Comparison of ENCODE assay signal across 8 cellular contexts in the genomic region with DNA sequence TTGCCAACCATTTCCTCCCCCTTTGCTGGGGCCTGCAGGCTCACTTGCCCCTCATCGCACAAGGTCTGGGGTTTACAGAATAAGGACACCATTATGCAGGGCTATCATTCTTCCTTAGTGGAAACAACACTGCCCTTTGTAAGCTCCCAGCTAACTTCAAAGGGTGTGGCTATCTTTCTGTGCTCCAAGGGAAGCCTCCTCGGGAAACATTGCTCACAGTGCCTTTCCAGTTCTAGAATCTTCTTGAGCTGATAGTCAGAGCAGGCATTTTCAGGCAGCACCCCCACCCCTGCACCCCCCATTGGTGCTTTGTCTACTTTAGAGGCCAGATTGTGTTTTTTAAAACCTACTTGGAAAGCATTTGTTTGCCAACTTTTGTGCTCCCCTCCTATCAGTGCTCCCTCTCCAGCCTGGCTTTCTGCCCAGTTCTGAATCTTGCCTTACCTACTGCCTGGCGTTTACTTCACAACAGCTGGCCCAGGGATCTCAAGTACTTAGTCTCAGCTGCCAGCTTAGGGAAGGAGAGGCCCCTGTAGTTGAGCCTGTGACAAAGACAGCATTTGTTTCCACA. TPM values are rescaled to one million over a fixed set of nuclear protein-coding genes. Genes with fewer than 3 reads are reported as not detected.
A peak's percentile ranks its signal among the peaks of the same experiment; 100 is the strongest.
DNase-seq lines count a peak whose midpoint lies in the region; ATAC-seq and TF ChIP-seq lines count a peak whose summit lies in the region.

No MANE protein-coding gene starts in this region.

- intact Hi-C loops in testis (cut with DNase I; ENCODE audit: low total_unique reads) = no loop called here
- intact Hi-C loops in vagina (cut with DNase I) = no loop called here

- DNase-seq in activated naive CD4-positive, alpha-beta T cell treated with anti-CD3 and anti-CD28 coated beads, Interleukin-2, amount 10 ng/mL, durations not matched to agents 7 days and 5 days = no peak
- DNase-seq in NCI-H82 treated with DMSO at 0.1 percent for 48 hours (lab: John Stamatoyannopoulos, UW; ENCODE audit: unreplicated experiment) = peak; percentile 96
- DNase-seq in fibroblast of mammary gland (ENCODE audit: low read depth) = peak; percentile 53
- DNase-seq in testis = peak; percentile 39
- no peak for DNase-seq in vagina (ENCODE audit: extremely low spot score in 2 of 2)

- 26 to 36% methylated on average over 2 to 3 of the region's 3 CpGs for WGBS in testis, 2 donors

- no peak for TF ChIP-seq CTCF in fibroblast of mammary gland (conservative IDR thresholded peaks at IDR 0.05; ENCODE audit: control insufficient read depth, insufficient read depth, low read depth, low read length)
- TF ChIP-seq CTCF in testis (IDR thresholded peaks at IDR 0.05) = no peak
- no peak for TF ChIP-seq CTCF in vagina (IDR thresholded peaks at IDR 0.05)

- CTCF ChIA-PET in activated naive CD4-positive, alpha-beta T cell treated with anti-CD3 and anti-CD28 coated beads, Interleukin-2, amount 10 ng/mL, durations not matched to agents 7 days and 5 days (lab: Charles Lee) = no interaction called here

- no peak for TF ChIP-seq POLR2A in testis (IDR thresholded peaks at IDR 0.05)
- no peak for TF ChIP-seq POLR2A in vagina (IDR thresholded peaks at IDR 0.05)

- H3K27me3 ChIP-seq in testis = no peaks in the 10 kb centered on the region
- H3K27me3 ChIP-seq in vagina = no peaks in the 10 kb centered on the region

- H3K4me3 Mint-ChIP-seq in activated naive CD4-positive, alpha-beta T cell treated with anti-CD3 and anti-CD28 coated beads, Interleukin-2, amount 50 U/mL, for 24 hours = no peak overlapping the region
- H3K4me3 Mint-ChIP-seq in activated naive CD4-positive, alpha-beta T cell treated with anti-CD3 and anti-CD28 coated beads, Interleukin-2, amount 10 ng/mL, durations not matched to agents 7 days and 5 days = no peak overlapping the region

- H3K4me1 Mint-ChIP-seq in activated naive CD4-positive, alpha-beta T cell treated with anti-CD3 and anti-CD28 coated beads, Interleukin-2, amount 50 U/mL, for 24 hours = peaks cover 6% of the 10 kb centered on the region
- no peaks in the 10 kb centered on the region for H3K4me1 Mint-ChIP-seq in activated naive CD4-positive, alpha-beta T cell treated with anti-CD3 and anti-CD28 coated beads, Interleukin-2, amount 10 ng/mL, durations not matched to agents 7 days and 5 days

- H3K4me3 ChIP-seq in fibroblast of mammary gland (ENCODE audit: control insufficient read depth, low read depth, low read length) (no peak overlapping the region), testis (no peak overlapping the region), vagina (no peak overlapping the region)

- H3K4me1 ChIP-seq in testis (no peaks in the 10 kb centered on the region), vagina (no peaks in the 10 kb centered on the region)

- no peaks in the 10 kb centered on the region for H3K36me3 Mint-ChIP-seq in activated naive CD4-positive, alpha-beta T cell treated with anti-CD3 and anti-CD28 coated beads, Interleukin-2, amount 50 U/mL, for 24 hours
- H3K36me3 Mint-ChIP-seq in activated naive CD4-positive, alpha-beta T cell treated with anti-CD3 and anti-CD28 coated beads, Interleukin-2, amount 10 ng/mL, durations not matched to agents 7 days and 5 days = no peaks in the 10 kb centered on the region

- H3K9me3 Mint-ChIP-seq in activated naive CD4-positive, alpha-beta T cell treated with anti-CD3 and anti-CD28 coated beads, Interleukin-2, amount 50 U/mL, for 24 hours = no peaks in the 10 kb centered on the region
- no peaks in the 10 kb centered on the region for H3K9me3 Mint-ChIP-seq in activated naive CD4-positive, alpha-beta T cell treated with anti-CD3 and anti-CD28 coated beads, Interleukin-2, amount 10 ng/mL, durations not matched to agents 7 days and 5 days

- ATAC-seq in GM19463 (IDR thresholded peaks at IDR 0.05; ENCODE audit: unreplicated experiment) (no peak), GM21515 (IDR thresholded peaks at IDR 0.05; ENCODE audit: unreplicated experiment) (no peak)

- peak overlapping the region; percentile 74 for H3K27ac Mint-ChIP-seq in activated naive CD4-positive, alpha-beta T cell treated with anti-CD3 and anti-CD28 coated beads, Interleukin-2, amount 50 U/mL, for 24 hours
- H3K27ac Mint-ChIP-seq in activated naive CD4-positive, alpha-beta T cell treated with anti-CD3 and anti-CD28 coated beads, Interleukin-2, amount 10 ng/mL, durations not matched to agents 7 days and 5 days = no peak overlapping the region

- no peaks in the 10 kb centered on the region for H3K36me3 ChIP-seq in testis (ENCODE audit: low read depth, missing control alignments)
- H3K36me3 ChIP-seq in vagina = no peaks in the 10 kb centered on the region

- H3K27me3 Mint-ChIP-seq in activated naive CD4-positive, alpha-beta T cell treated with anti-CD3 and anti-CD28 coated beads, Interleukin-2, amount 50 U/mL, for 24 hours = peaks cover 4% of the 10 kb centered on the region
- H3K27me3 Mint-ChIP-seq in activated naive CD4-positive, alpha-beta T cell treated with anti-CD3 and anti-CD28 coated beads, Interleukin-2, amount 10 ng/mL, durations not matched to agents 7 days and 5 days = peaks cover 3% of the 10 kb centered on the region

- H3K27ac ChIP-seq in testis (peak overlapping the region; percentile 24 to 39), vagina (no peak overlapping the region)

- H3K9me3 ChIP-seq in testis (no peaks in the 10 kb centered on the region), vagina (no peaks in the 10 kb centered on the region)

RNA-seq across cellular contexts. Expression of gene PLAC1, which starts 53.5 kb away (rescaled TPM):
- total RNA-seq in testis (1 to 10 TPM in 1 of 2 donors, under 1 TPM in 1; 0.81 to 1.0 TPM), vagina (not detected)
- 3.0 TPM for polyA plus RNA-seq in testis (ENCODE audit: insufficient read depth, low read depth, low replicate concordance)

Comparison
In these comparisons a context has a peak if more than half of its experiments do, and no peak if none do; other contexts are left out.
1. DNase-seq: peak in NCI-H82 treated with DMSO at 0.1 percent for 48 hours (single experiment), fibroblast of mammary gland (single experiment) and testis (single experiment); none in activated naive CD4-positive, alpha-beta T cell treated with anti-CD3 and anti-CD28 coated beads, Interleukin-2, amount 10 ng/mL, durations not matched to agents 7 days and 5 days (single experiment) and vagina (0 of 2).